ENCODE assay signal across 33 cellular contexts in the genomic region with DNA sequence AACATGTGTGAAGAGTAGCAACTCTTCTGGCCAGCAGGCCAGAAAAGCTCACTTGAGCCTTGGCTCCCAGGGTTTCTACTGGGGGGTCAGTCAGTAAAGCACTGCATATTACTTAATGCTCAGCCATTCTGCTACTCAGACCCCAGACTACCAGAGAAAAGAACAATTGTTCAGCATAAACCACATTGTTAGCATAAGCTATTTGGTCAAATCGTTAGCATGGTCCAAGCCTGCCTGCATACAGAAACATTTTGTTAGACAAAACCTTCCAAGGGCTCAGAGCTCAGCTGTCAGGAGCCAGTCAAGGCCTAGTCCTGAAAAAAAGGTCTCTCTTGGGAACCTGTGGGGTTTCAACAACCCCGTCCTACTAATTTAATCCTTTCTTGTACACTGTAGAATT.
"Had no signal": no experiment of that assay in that cellular context is flagged by ENCODE, and none has a peak within 500 bp of the region (broad histone marks: within the 10 kb centered on the region; RNA-seq: fewer than 3 reads in every experiment).

No MANE protein-coding gene starts in this region.

- H3K4me1 ChIP-seq: ascending aorta, Peyer's patch, SJSA1 had no signal

- H3K4me2 ChIP-seq: SK-N-SH had no signal

- H3K27me3 ChIP-seq: ascending aorta, MG63, Peyer's patch, SJSA1 had no signal

- H3K36me3 ChIP-seq: ascending aorta, MG63, Peyer's patch, SJSA1 had no signal

- H3K4me3 ChIP-seq: ascending aorta, MG63, Peyer's patch, SJSA1 had no signal

- H3K9ac ChIP-seq: SK-N-SH had no signal

- H3K9me3 ChIP-seq: ascending aorta, MG63, Peyer's patch, SJSA1, SK-N-SH had no signal

- ATAC-seq: activated CD4-positive, alpha-beta T cell treated with anti-CD3 and anti-CD28 coated beads for 36 hours; activated CD4-positive, CD25-positive, alpha-beta regulatory T cell treated with anti-CD3 and anti-CD28 coated beads, Interleukin-2, amount 50 U/mL, for 24 hours; activated CD8-positive, alpha-beta T cell treated with anti-CD3 and anti-CD28 coated beads, Interleukin-2, amount 10 ng/mL, durations not matched to agents 7 days and 5 days; PC-3 had no signal

- H3K27ac ChIP-seq: ascending aorta, Peyer's patch, SJSA1 had no signal

- DNase-seq: activated CD4-positive, alpha-beta T cell treated with anti-CD3 and anti-CD28 coated beads for 36 hours; activated CD4-positive, alpha-beta T cell treated with anti-CD3 and anti-CD28 coated beads, Interleukin-2, amount 10 ng/mL, durations not matched to agents 7 days and 5 days; activated CD4-positive, alpha-beta T cell treated with anti-CD3 and anti-CD28 coated beads, Interleukin-2, amount 50 U/mL, for 48 hours; activated CD8-positive, alpha-beta T cell treated with anti-CD3 and anti-CD28 coated beads, Interleukin-2, amount 10 ng/mL, durations not matched to agents 7 days and 5 days; activated gamma-delta T cell; activated naive CD4-positive, alpha-beta T cell treated with Interleukin-2 at 50 U/mL for 16 hours; activated naive CD8-positive, alpha-beta T cell treated with anti-CD3 and anti-CD28 coated beads, Interleukin-2, amount 10 ng/mL, durations not matched to agents 7 days and 5 days; activated T-cell treated with anti-CD3 and anti-CD28 coated beads, Interleukin-2, amount 50 U/mL, for 24 hours; amygdala; caudate nucleus; cerebellar nuclear complex; Kasumi-1; KG1; MG63; MV-4-11; NCI-H1092 treated with DMSO at 0.1 percent for 48 hours; NCI-H1417; NCI-H146; NCI-H187; NCI-H2029 treated with DMSO at 0.1 percent for 48 hours; NCI-H2171 treated with DMSO at 0.1 percent for 48 hours; NCI-H2227 treated with DMSO at 0.1 percent for 48 hours; NCI-H446; NCI-H510A treated with DMSO at 0.1 percent for 48 hours; NK-92 treated with Interleukin-12 subunit alpha and Interleukin-12 subunit beta, amount 100 ng/mL, for 24 hours; PC-3; Peyer's patch; RPMI8226; SHP77 treated with DMSO at 0.1 percent for 48 hours; SK-N-SH had no signal
